ENCODE assay signal across 15 cellular contexts in genomic region chr9:36118706-36119105, GRCh38. TPM values are rescaled to one million over a fixed set of nuclear protein-coding genes. Genes with fewer than 3 reads are reported as not detected.
"Had no signal": no experiment of that assay in that cellular context is flagged by ENCODE, and none has a peak within 500 bp of the region (broad histone marks: within the 10 kb centered on the region; RNA-seq: fewer than 3 reads in every experiment).

No MANE protein-coding gene starts in this region.

- H3K27me3 Mint-ChIP-seq: activated CD4-positive, alpha-beta T cell treated with anti-CD3 and anti-CD28 coated beads for 36 hours; central memory CD8-positive, alpha-beta T cell; natural killer cell treated with Interleukin-12 subunit alpha and Interleukin-12 subunit beta and Interleukin-15 and Interleukin-18, amount 100 ng/mL, for 72 hours; type B pancreatic cell had no signal

- FAIRE-seq: endometrium had no signal

- H3K36me3 Mint-ChIP-seq: natural killer cell treated with Interleukin-12 subunit alpha and Interleukin-12 subunit beta and Interleukin-15 and Interleukin-18, amount 100 ng/mL, for 72 hours; stimulated activated effector memory CD8-positive, alpha-beta T cell treated with anti-CD3 and anti-CD28 coated beads, Interleukin-12 subunit alpha, Interleukin-12 subunit beta, amount 100 ng/mL, for 72 hours had no signal

- H3K4me1 ChIP-seq: adrenal gland, body of pancreas, esophagus muscularis mucosa, prostate gland, right lobe of liver had no signal

- DNase-seq: activated CD4-positive, alpha-beta T cell treated with anti-CD3 and anti-CD28 coated beads for 36 hours; activated CD8-positive, alpha-beta memory T cell treated with anti-CD3 and anti-CD28 coated beads for 24 hours; activated naive CD4-positive, alpha-beta T cell treated with anti-CD3 and anti-CD28 coated beads for 36 hours; body of pancreas; right lobe of liver; SW 1271; WERI-Rb-1 had no signal

- H3K27me3 ChIP-seq: adrenal gland, body of pancreas, esophagus muscularis mucosa, right lobe of liver had no signal

- H3K27ac ChIP-seq: adrenal gland, body of pancreas, esophagus muscularis mucosa, prostate gland, right lobe of liver, WERI-Rb-1 had no signal

- H3K9me3 ChIP-seq: adrenal gland, body of pancreas, esophagus muscularis mucosa, prostate gland, right lobe of liver had no signal

- H3K9me3 Mint-ChIP-seq: activated naive CD4-positive, alpha-beta T cell treated with anti-CD3 and anti-CD28 coated beads for 36 hours; central memory CD8-positive, alpha-beta T cell; natural killer cell treated with Interleukin-12 subunit alpha and Interleukin-12 subunit beta and Interleukin-15 and Interleukin-18, amount 100 ng/mL, for 72 hours; stimulated activated effector memory CD8-positive, alpha-beta T cell treated with anti-CD3 and anti-CD28 coated beads, Interleukin-12 subunit alpha, Interleukin-12 subunit beta, amount 100 ng/mL, for 72 hours; type B pancreatic cell had no signal

- H3K4me3 Mint-ChIP-seq: activated CD4-positive, alpha-beta T cell treated with anti-CD3 and anti-CD28 coated beads for 36 hours; activated naive CD4-positive, alpha-beta T cell treated with anti-CD3 and anti-CD28 coated beads for 36 hours; central memory CD8-positive, alpha-beta T cell; natural killer cell treated with Interleukin-12 subunit alpha and Interleukin-12 subunit beta and Interleukin-15 and Interleukin-18, amount 100 ng/mL, for 72 hours; stimulated activated effector memory CD8-positive, alpha-beta T cell treated with anti-CD3 and anti-CD28 coated beads, Interleukin-12 subunit alpha, Interleukin-12 subunit beta, amount 100 ng/mL, for 72 hours; type B pancreatic cell had no signal

- H3K36me3 ChIP-seq: prostate gland, WERI-Rb-1 had no signal

- H3K4me3 ChIP-seq: adrenal gland, body of pancreas, esophagus muscularis mucosa, prostate gland, right lobe of liver had no signal

- H3K27ac Mint-ChIP-seq: activated CD4-positive, alpha-beta T cell treated with anti-CD3 and anti-CD28 coated beads for 36 hours; activated naive CD4-positive, alpha-beta T cell treated with anti-CD3 and anti-CD28 coated beads for 36 hours; natural killer cell treated with Interleukin-12 subunit alpha and Interleukin-12 subunit beta and Interleukin-15 and Interleukin-18, amount 100 ng/mL, for 72 hours; stimulated activated effector memory CD8-positive, alpha-beta T cell treated with anti-CD3 and anti-CD28 coated beads, Interleukin-12 subunit alpha, Interleukin-12 subunit beta, amount 100 ng/mL, for 72 hours; type B pancreatic cell had no signal

- H3K4me1 Mint-ChIP-seq: activated CD4-positive, alpha-beta T cell treated with anti-CD3 and anti-CD28 coated beads for 36 hours; central memory CD8-positive, alpha-beta T cell; stimulated activated effector memory CD8-positive, alpha-beta T cell treated with anti-CD3 and anti-CD28 coated beads, Interleukin-12 subunit alpha, Interleukin-12 subunit beta, amount 100 ng/mL, for 72 hours had no signal

- ATAC-seq: activated CD4-positive, alpha-beta T cell treated with anti-CD3 and anti-CD28 coated beads for 36 hours; body of pancreas; natural killer cell treated with Interleukin-12 subunit alpha and Interleukin-12 subunit beta and Interleukin-15 and Interleukin-18, amount 100 ng/mL, for 72 hours; right lobe of liver; stimulated activated effector memory CD8-positive, alpha-beta T cell treated with anti-CD3 and anti-CD28 coated beads, Interleukin-12 subunit alpha, Interleukin-12 subunit beta, amount 100 ng/mL, for 72 hours had no signal

RNA-seq across cellular contexts. Expression of gene CCIN, which starts 50.5 kb away (rescaled TPM):
- total RNA-seq: activated CD4-positive, alpha-beta T cell treated with anti-CD3 and anti-CD28 coated beads for 36 hours; activated naive CD4-positive, alpha-beta T cell treated with anti-CD3 and anti-CD28 coated beads for 36 hours; body of pancreas; right lobe of liver had no signal
